8 cellular contexts compared by ENCODE assay signal in the genomic region with DNA sequence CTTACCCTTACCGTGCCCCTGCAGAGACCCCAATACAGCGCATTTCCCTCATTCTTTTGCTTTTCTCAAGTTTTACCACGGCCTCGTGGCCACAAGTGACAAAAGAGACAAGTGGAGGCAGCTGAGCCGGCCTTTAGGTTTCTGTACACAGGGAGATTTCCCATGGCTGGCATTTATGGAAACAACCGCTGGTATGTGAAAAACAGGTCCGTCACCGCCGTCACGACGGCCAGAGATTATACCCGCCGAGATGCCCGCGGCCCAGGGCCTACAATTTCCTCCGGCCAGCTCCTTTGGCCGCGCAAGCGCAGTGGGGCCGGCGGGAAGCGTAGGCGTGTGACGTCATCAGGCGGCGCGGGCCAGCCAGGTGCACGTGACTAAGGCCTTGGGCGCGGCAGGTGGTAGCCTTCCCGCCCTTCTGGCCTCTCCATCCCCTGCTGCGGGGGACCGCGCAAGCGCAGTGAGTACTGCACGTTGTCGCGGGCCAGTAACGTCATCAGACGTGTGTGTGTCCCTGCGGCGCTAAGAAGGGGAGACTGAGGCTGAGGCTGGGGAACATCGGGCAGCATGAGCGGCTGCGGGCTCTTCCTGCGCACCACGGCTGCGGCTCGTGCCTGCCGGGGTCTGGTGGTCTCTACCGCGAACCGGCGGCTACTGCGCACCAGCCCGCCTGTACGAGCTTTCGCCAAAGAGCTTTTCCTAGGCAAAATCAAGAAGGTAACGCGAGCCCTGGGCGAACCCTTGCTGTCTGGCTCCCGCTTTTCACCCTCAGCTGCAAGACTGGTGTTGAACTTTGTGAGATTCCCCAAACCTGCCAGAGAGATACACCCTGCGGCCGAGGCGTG. TPM values are rescaled to one million over a fixed set of nuclear protein-coding genes. Genes with fewer than 3 reads are reported as not detected.
DNase-seq lines count a peak whose midpoint lies in the region; ATAC-seq and TF ChIP-seq lines count a peak whose summit lies in the region.

A gene (plus strand): TSS at position 496 of the 845 bp plus-strand sequence. CDS start 72 bp downstream, at position 568.

- H3K4me1 ChIP-seq in RWPE2 (ENCODE audit: insufficient read depth, poor library complexity, severe bottlenecking) = peaks cover 4% of the 10 kb centered on the region

- intact Hi-C loops in activated T-helper 2 cell treated with anti-CD3 and anti-CD28 coated beads, Interferon-gamma antibody, Interleukin-2, Interleukin-4, amounts not matched to agents 10 μg/mL and 5 μg/mL and 100 μg/mL, durations not matched to agents 14 hours and 24 hours and 36 hours (cut with micrococcal nuclease) = loop anchor here (1.0 to 5.0 kb wide), 8 partner anchors 43 to 368 kb away; a partner anchor contains a TSS

- H3K27ac Mint-ChIP-seq in activated T-helper 2 cell treated with anti-CD3 and anti-CD28 coated beads, Interferon-gamma antibody, Interleukin-2, Interleukin-4, amounts not matched to agents 10 μg/mL and 5 μg/mL and 100 μg/mL, durations not matched to agents 14 hours and 24 hours and 36 hours = peak within 1 kb of the TSS; percentile 95
- peak within 1 kb of the TSS; percentile 93 to 99 (median 98) for H3K27ac Mint-ChIP-seq in naive thymus-derived CD8-positive, alpha-beta T cell

- H3K4me3 Mint-ChIP-seq in activated T-helper 2 cell treated with anti-CD3 and anti-CD28 coated beads, Interferon-gamma antibody, Interleukin-2, Interleukin-4, amounts not matched to agents 10 μg/mL and 5 μg/mL and 100 μg/mL, durations not matched to agents 14 hours and 24 hours and 36 hours (ENCODE audit: low read depth) = peak within 1 kb of the TSS; percentile 93
- peak within 1 kb of the TSS; percentile 85 to 95 (median 93) for H3K4me3 Mint-ChIP-seq in naive thymus-derived CD8-positive, alpha-beta T cell

- TF ChIP-seq CTCF in RWPE2 (IDR thresholded peaks at IDR 0.05; ENCODE audit: poor library complexity, severe bottlenecking) (no peak), fibroblast of mammary gland (conservative IDR thresholded peaks at IDR 0.05; ENCODE audit: control insufficient read depth, insufficient read depth, low read depth, low read length) (no peak)

- H3K36me3 Mint-ChIP-seq in activated T-helper 2 cell treated with anti-CD3 and anti-CD28 coated beads, Interferon-gamma antibody, Interleukin-2, Interleukin-4, amounts not matched to agents 10 μg/mL and 5 μg/mL and 100 μg/mL, durations not matched to agents 14 hours and 24 hours and 36 hours (ENCODE audit: low read depth) = peaks cover 31% of the 10 kb centered on the region
- H3K36me3 Mint-ChIP-seq in naive thymus-derived CD8-positive, alpha-beta T cell = peaks cover 0 to 22% (median 0%) of the 10 kb centered on the region in 3 donors

- POLR2A ChIA-PET in naive thymus-derived CD8-positive, alpha-beta T cell (lab: Charles Lee) = interaction anchor here (0.7 to 3.2 kb wide), 17 partner anchors 9 to 827 kb away, joined by 3 to 29 read pairs (median 4); a partner anchor contains a TSS

- H3K4me3 ChIP-seq in RWPE2 (ENCODE audit: severe bottlenecking) (peak within 1 kb of the TSS; percentile 94), fibroblast of mammary gland (ENCODE audit: control insufficient read depth, low read depth, low read length) (peak within 1 kb of the TSS; percentile 94)

- no peaks in the 10 kb centered on the region for H3K9me3 ChIP-seq in RWPE2 (ENCODE audit: severe bottlenecking)

- peak within 1 kb of the TSS; percentile 60 for H3K27ac ChIP-seq in RWPE2 (ENCODE audit: poor library complexity, severe bottlenecking)

- peaks cover 26% of the 10 kb centered on the region for H3K36me3 ChIP-seq in RWPE2 (ENCODE audit: low read depth)

- no peaks in the 10 kb centered on the region for H3K9me3 Mint-ChIP-seq in activated T-helper 2 cell treated with anti-CD3 and anti-CD28 coated beads, Interferon-gamma antibody, Interleukin-2, Interleukin-4, amounts not matched to agents 10 μg/mL and 5 μg/mL and 100 μg/mL, durations not matched to agents 14 hours and 24 hours and 36 hours
- no peaks in the 10 kb centered on the region for H3K9me3 Mint-ChIP-seq in naive thymus-derived CD8-positive, alpha-beta T cell

- no peaks in the 10 kb centered on the region for H3K27me3 Mint-ChIP-seq in activated T-helper 2 cell treated with anti-CD3 and anti-CD28 coated beads, Interferon-gamma antibody, Interleukin-2, Interleukin-4, amounts not matched to agents 10 μg/mL and 5 μg/mL and 100 μg/mL, durations not matched to agents 14 hours and 24 hours and 36 hours (ENCODE audit: low read depth)
- H3K27me3 Mint-ChIP-seq in naive thymus-derived CD8-positive, alpha-beta T cell = peaks cover 0 to 5% (median 0%) of the 10 kb centered on the region in 5 donors

- H3K27me3 ChIP-seq in RWPE2 (ENCODE audit: insufficient read depth, poor library complexity, severe bottlenecking) = no peaks in the 10 kb centered on the region

- peak; percentile 97 for DNase-seq in EH (ENCODE audit: low read depth)
- DNase-seq in H4 (ENCODE audit: low spot score) = peak; percentile 99
- peak; percentile 99 for DNase-seq in LoVo (ENCODE audit: low spot score)
- peak; percentile 95 for DNase-seq in RWPE2 (ENCODE audit: low spot score)
- DNase-seq in activated T-helper 2 cell treated with anti-CD3 and anti-CD28 coated beads, Interferon-gamma antibody, Interleukin-2, Interleukin-4, amounts not matched to agents 10 μg/mL and 5 μg/mL and 100 μg/mL, durations not matched to agents 14 hours and 24 hours and 36 hours (ENCODE audit: low spot score) = peak; percentile 98
- peak; percentile 97 for DNase-seq in fibroblast of mammary gland (ENCODE audit: low read depth)
- peak; percentile 95 to 98 (median 96) for DNase-seq in naive thymus-derived CD8-positive, alpha-beta T cell
- peak; percentile 93 to 96 (median 96) for DNase-seq in stimulated activated naive CD4-positive, alpha-beta T cell (lab: John Stamatoyannopoulos, UW)

- ATAC-seq in RWPE2 (ENCODE audit: low read depth) = peak; percentile 83
- ATAC-seq in naive thymus-derived CD8-positive, alpha-beta T cell = peak; percentile 90 to 91

- H3K4me1 Mint-ChIP-seq in activated T-helper 2 cell treated with anti-CD3 and anti-CD28 coated beads, Interferon-gamma antibody, Interleukin-2, Interleukin-4, amounts not matched to agents 10 μg/mL and 5 μg/mL and 100 μg/mL, durations not matched to agents 14 hours and 24 hours and 36 hours (ENCODE audit: low read depth) = peaks cover 51% of the 10 kb centered on the region
- peaks cover 39 to 84% (median 79%) of the 10 kb centered on the region in 4 donors for H3K4me1 Mint-ChIP-seq in naive thymus-derived CD8-positive, alpha-beta T cell

RNA-seq across cellular contexts. Expression of the gene that starts here (rescaled TPM):
- total RNA-seq in H4 (2014; rRNA removed; shearing (Covaris generic)) = 16.6 and 31.9 TPM in 2 replicates
- 60.8 and 68.9 TPM in 2 replicates for total RNA-seq in activated T-helper 2 cell treated with anti-CD3 and anti-CD28 coated beads, Interferon-gamma antibody, Interleukin-2, Interleukin-4, amounts not matched to agents 10 μg/mL and 5 μg/mL and 100 μg/mL, durations not matched to agents 14 hours and 24 hours and 36 hours
- 10 to 100 TPM; 57.0 to 61.3 TPM for total RNA-seq in naive thymus-derived CD8-positive, alpha-beta T cell
- 10 to 100 TPM; 14.0 to 20.4 (median 16.5) TPM for polyA plus RNA-seq in naive thymus-derived CD8-positive, alpha-beta T cell

Comparison
In these comparisons a context has a peak if more than half of its experiments do, and no peak if none do; other contexts are left out.
1. Peak in every context shown above with its lines: DNase-seq, ATAC-seq, H3K4me3 ChIP-seq and H3K27ac ChIP-seq.